Comparison of ENCODE assay signal across 11 cellular contexts in the genomic region with DNA sequence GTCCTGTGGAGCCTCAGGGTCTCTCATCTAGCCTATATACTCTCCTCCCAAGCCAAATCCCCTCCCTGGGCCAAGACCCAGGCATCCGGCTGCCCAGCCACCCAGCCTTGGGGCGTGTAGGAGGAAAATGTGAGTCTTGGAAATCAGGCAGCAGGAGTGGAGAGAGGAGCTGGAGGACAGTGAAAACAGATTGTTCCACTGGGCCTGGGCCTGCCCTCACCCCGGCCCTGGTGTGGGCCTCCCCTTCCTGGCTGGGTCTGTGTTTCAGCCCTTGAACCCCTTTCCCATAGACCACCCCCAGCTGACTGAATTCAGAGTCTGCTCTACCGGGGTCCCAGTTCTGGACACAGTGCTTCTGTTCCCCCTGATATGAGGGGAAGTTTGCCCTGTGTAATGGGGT. TPM values are rescaled to one million over a fixed set of nuclear protein-coding genes. Genes with fewer than 3 reads are reported as not detected.
DNase-seq lines count a peak whose midpoint lies in the region; ATAC-seq and TF ChIP-seq lines count a peak whose summit lies in the region.
"Had no signal": no experiment of that assay in that cellular context is flagged by ENCODE, and none has a peak within 500 bp of the region (broad histone marks: within the 10 kb centered on the region; RNA-seq: fewer than 3 reads in every experiment).

No MANE protein-coding gene starts in this region.

- H3K4me3 Mint-ChIP-seq in chondrocyte (ENCODE audit: unreplicated experiment), result no peak overlapping the region

- H3K27me3 Mint-ChIP-seq in chondrocyte (ENCODE audit: low read depth), result no peaks in the 10 kb centered on the region

- H3K27ac ChIP-seq in muscle layer of duodenum (ENCODE audit: low read length), result peak overlapping the region; percentile 88
- peak overlapping the region; percentile 82 for H3K27ac ChIP-seq in upper lobe of right lung

- DNase-seq in activated effector memory CD4-positive, alpha-beta T cell treated with anti-CD3 and anti-CD28 coated beads, Interleukin-2, amount 50 U/mL, for 16 hours, result peak; percentile 70
- no peak for DNase-seq in activated effector memory CD4-positive, alpha-beta T cell treated with Interleukin-2 at 50 U/mL for 16 hours
- DNase-seq in chondrocyte (ENCODE audit: low spot score), result no peak
- DNase-seq in upper lobe of right lung, result no peak
- no peak for DNase-seq in stimulated activated CD4-positive, alpha-beta T cell treated with anti-CD3 and anti-CD28 coated beads, Interleukin-1b, Interleukin-23, amount 100 ng/mL, for 48 hours
- DNase-seq: NCI-H446 had no signal

- peaks cover 52% of the 10 kb centered on the region for H3K4me1 Mint-ChIP-seq in chondrocyte (ENCODE audit: low read depth)

- H3K36me3 ChIP-seq in muscle layer of duodenum (ENCODE audit: control insufficient read depth in 1 of 2, insufficient read depth in 2 of 2, low read length in 2 of 2), result peaks cover 24 to 48% of the 10 kb centered on the region in 2 donors
- peaks cover 15% of the 10 kb centered on the region for H3K36me3 ChIP-seq in upper lobe of right lung

- TF ChIP-seq CTCF in chondrocyte (IDR thresholded peaks at IDR 0.05), result no peak
- TF ChIP-seq CTCF in upper lobe of right lung (IDR thresholded peaks at IDR 0.05), result no peak

- no peaks in the 10 kb centered on the region for H3K9me3 ChIP-seq in muscle layer of duodenum (ENCODE audit: control insufficient read depth in 1 of 2, low read length in 2 of 2)
- H3K9me3 ChIP-seq in upper lobe of right lung, result no peaks in the 10 kb centered on the region

- H3K4me3 ChIP-seq in muscle layer of duodenum (ENCODE audit: low read depth in 1 of 2, low read length in 2 of 2) (peak overlapping the region; percentile 43 to 51), upper lobe of right lung (peak overlapping the region; percentile 18)

- intact Hi-C loops in upper lobe of right lung (cut with DNase I), result no loop called here

- H3K4me1 ChIP-seq in muscle layer of duodenum (ENCODE audit: control insufficient read depth in 1 of 2, insufficient read depth in 2 of 2, low read length in 2 of 2) (peaks cover 3 to 74% of the 10 kb centered on the region in 2 donors), upper lobe of right lung (peaks cover 69% of the 10 kb centered on the region)

- H3K27ac Mint-ChIP-seq in chondrocyte (ENCODE audit: unreplicated experiment), result peak overlapping the region; percentile 72

- no peak for ATAC-seq in upper lobe of right lung
- no peak for ATAC-seq in GM18867 (IDR thresholded peaks at IDR 0.05; ENCODE audit: unreplicated experiment)
- ATAC-seq in HG03469 (IDR thresholded peaks at IDR 0.05; ENCODE audit: unreplicated experiment), result no peak

- peaks cover 7% of the 10 kb centered on the region for H3K36me3 Mint-ChIP-seq in chondrocyte (ENCODE audit: low read depth)

- no peaks in the 10 kb centered on the region for H3K9me3 Mint-ChIP-seq in chondrocyte (ENCODE audit: low read depth)

- H3K27me3 ChIP-seq in muscle layer of duodenum (ENCODE audit: low read depth, low read length), result no peaks in the 10 kb centered on the region
- no peaks in the 10 kb centered on the region for H3K27me3 ChIP-seq in upper lobe of right lung

RNA-seq across cellular contexts. Expression of gene ITGA5, which starts 6.7 kb away (rescaled TPM):
- total RNA-seq in chondrocyte, result 121 to 160 TPM (median 152 TPM) in 3 replicates
- 102 TPM for total RNA-seq in upper lobe of right lung
- total RNA-seq: HT-29 had no signal

RNA-seq across cellular contexts. Expression of gene ZNF385A, which starts 27.8 kb away (rescaled TPM):
- total RNA-seq in chondrocyte (5.5 to 6.8 TPM (median 6.4 TPM) in 3 replicates), upper lobe of right lung (26.6 TPM)

RNA-seq across cellular contexts. Expression of gene GPR84, which starts 48.1 kb away (rescaled TPM):
- total RNA-seq in chondrocyte, result not detected in 3 replicates
- total RNA-seq in upper lobe of right lung, result 0.96 TPM
- total RNA-seq: bronchial epithelial cell, HT-29 had no signal
